In genomic region chr6:44064089-44064947, GRCh38 we compare ENCODE assay signal across 8 cellular contexts.
A peak's percentile ranks its signal among the peaks of the same experiment; 100 is the strongest.
DNase-seq lines count a peak whose midpoint lies in the region; ATAC-seq and TF ChIP-seq lines count a peak whose summit lies in the region.

No MANE protein-coding gene starts in this region.

- intact Hi-C loops in colonic mucosa (cut with DNase I), result no loop called here
- intact Hi-C loops in esophagus squamous epithelium (cut with DNase I), result no loop called here

- H3K4me3 ChIP-seq in AG04449 (ENCODE audit: low read depth, low read length) (no peak overlapping the region), colonic mucosa (no peak overlapping the region), mesodermal cell (ENCODE audit: extremely low read depth, insufficient read depth, low read length, poor library complexity, severe bottlenecking) (no peak overlapping the region), esophagus squamous epithelium (no peak overlapping the region)

- H3K27ac ChIP-seq in colonic mucosa (peak overlapping the region; percentile 50), mesodermal cell (ENCODE audit: low read depth, low read length, severe bottlenecking) (peak overlapping the region; percentile 79), esophagus squamous epithelium (peak overlapping the region in 2 of 4 donors; percentile 42 to 53)

- H3K9me3 ChIP-seq in colonic mucosa (no peaks in the 10 kb centered on the region), mesodermal cell (ENCODE audit: control insufficient read depth, low read length) (peaks cover 10% of the 10 kb centered on the region), esophagus squamous epithelium (peaks cover 0 to 8% (median 0%) of the 10 kb centered on the region in 3 donors)

- CTCF ChIA-PET in AG04449 (lab: Yijun Ruan, JAX), result interaction anchor here (1.0 to 4.9 kb wide), 11 partner anchors 9 to 398 kb away, joined by 3 to 46 read pairs (median 4); partner anchors contain the start of gene VEGFA

- no peaks in the 10 kb centered on the region for H3K4me1 ChIP-seq in colonic mucosa
- H3K4me1 ChIP-seq in mesodermal cell (ENCODE audit: control insufficient read depth, insufficient read depth, low read length, poor library complexity, severe bottlenecking), result peaks cover 27% of the 10 kb centered on the region
- H3K4me1 ChIP-seq in esophagus squamous epithelium, result peaks cover 26 to 76% (median 52%) of the 10 kb centered on the region in 3 donors

- TF ChIP-seq CTCF in AG04449 (IDR thresholded peaks at IDR 0.05; ENCODE audit: insufficient read depth, low read length, missing control alignments), result no peak
- TF ChIP-seq CTCF in colonic mucosa (IDR thresholded peaks at IDR 0.05), result no peak
- no peak for TF ChIP-seq CTCF in esophagus squamous epithelium (IDR thresholded peaks at IDR 0.05)

- ATAC-seq in HG03460 (IDR thresholded peaks at IDR 0.05; ENCODE audit: unreplicated experiment) (peak; percentile 44), HG03045 (IDR thresholded peaks at IDR 0.05; ENCODE audit: unreplicated experiment) (no peak)

- POLR2A ChIA-PET in AG04449 (lab: Yijun Ruan, JAX), result interaction anchor here (0.9 to 1.5 kb wide), 6 partner anchors 52 to 294 kb away, joined by 3 to 5 read pairs (median 4); no protein-coding TSS in a partner anchor

- TF ChIP-seq POLR2A in esophagus squamous epithelium (IDR thresholded peaks at IDR 0.05), result peak in 1 of 4 donors; percentile 24

- DNase-seq in AG04449 (ENCODE audit: low read depth, low spot score), result peak; percentile 95
- DNase-seq in colonic mucosa, result no peak
- no peak for DNase-seq in esophagus squamous epithelium (lab: John Stamatoyannopoulos, UW)
- DNase-seq in NCI-H69 (lab: John Stamatoyannopoulos, UW), result no peak
- DNase-seq in iPS-NIHi11 (ENCODE audit: low spot score), result no peak

- 81 to 88% methylated on average over 14 to 16 of the region's 17 CpGs for WGBS in mesodermal cell (ENCODE audit: insufficient coverage in 2 of 2), 2 experiments
- 26 to 42% methylated on average over 8 of the region's 17 CpGs for WGBS in esophagus squamous epithelium, 2 donors

- H3K9ac ChIP-seq in colonic mucosa (ENCODE audit: low read depth in 2 of 2, low read length in 2 of 2), result peak overlapping the region in 1 of 2 donors; percentile 1

- H3K36me3 ChIP-seq in colonic mucosa (no peaks in the 10 kb centered on the region), mesodermal cell (ENCODE audit: control insufficient read depth, insufficient read depth, low read length) (no peaks in the 10 kb centered on the region), esophagus squamous epithelium (no peaks in the 10 kb centered on the region)

- H3K27me3 ChIP-seq in colonic mucosa (no peaks in the 10 kb centered on the region), esophagus squamous epithelium (no peaks in the 10 kb centered on the region)
